In the genomic region with DNA sequence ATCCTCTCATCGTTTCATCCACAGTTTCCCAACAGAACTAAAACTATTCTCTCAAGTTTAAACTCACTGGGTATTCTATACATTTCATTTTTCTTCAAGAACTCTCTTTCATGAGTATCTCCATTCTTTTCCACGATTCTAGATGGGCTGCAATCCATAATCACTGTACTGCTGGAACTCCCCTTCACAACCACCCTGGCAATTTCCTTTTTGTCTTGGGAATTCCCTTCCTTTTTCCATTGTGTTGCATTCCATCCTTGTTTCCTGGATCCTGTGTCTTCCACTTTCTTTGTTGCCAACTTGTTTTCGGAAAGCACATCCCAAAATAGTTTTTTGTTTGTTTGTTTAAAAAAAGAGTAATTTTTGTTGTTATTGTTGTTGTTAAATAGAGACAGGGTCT, we compare ENCODE assay signal across 31 cellular contexts.
"Had no signal": no experiment of that assay in that cellular context is flagged by ENCODE, and none has a peak within 500 bp of the region (broad histone marks: within the 10 kb centered on the region; RNA-seq: fewer than 3 reads in every experiment).

No MANE protein-coding gene starts in this region.

- H3K27me3 Mint-ChIP-seq: progenitor cell of endocrine pancreas; stimulated activated memory B cell treated with anti-CD40 and anti-IgM and Interleukin-4, amounts not matched to agents 10 μg/mL and 1 μg/mL and 100 μg/mL, for 72 hours; stimulated activated naive CD8-positive, alpha-beta T cell treated with anti-CD3 and anti-CD28 coated beads, Interleukin-15, amount 100 ng/mL, for 72 hours; type B pancreatic cell had no signal

- H3K4me3 Mint-ChIP-seq: naive thymus-derived CD4-positive, alpha-beta T cell; natural killer cell; nephron; neural crest cell; stimulated activated memory B cell treated with anti-CD40 and anti-IgM and Interleukin-4, amounts not matched to agents 10 μg/mL and 1 μg/mL and 100 μg/mL, for 72 hours; stimulated activated naive CD8-positive, alpha-beta T cell treated with anti-CD3 and anti-CD28 coated beads, Interleukin-15, amount 100 ng/mL, for 72 hours; type B pancreatic cell had no signal

- H3K36me3 ChIP-seq: neutrophil, pancreas, right lobe of liver, suprapubic skin, tibial artery, upper lobe of right lung, uterus had no signal

- H3K27ac Mint-ChIP-seq: naive thymus-derived CD4-positive, alpha-beta T cell; natural killer cell; nephron; progenitor cell of endocrine pancreas; stimulated activated memory B cell treated with anti-CD40 and anti-IgM and Interleukin-4, amounts not matched to agents 10 μg/mL and 1 μg/mL and 100 μg/mL, for 72 hours; stimulated activated naive CD8-positive, alpha-beta T cell treated with anti-CD3 and anti-CD28 coated beads, Interleukin-15, amount 100 ng/mL, for 72 hours; type B pancreatic cell had no signal

- H3K4me1 Mint-ChIP-seq: naive thymus-derived CD4-positive, alpha-beta T cell; natural killer cell; nephron; neural crest cell; stimulated activated memory B cell treated with anti-CD40 and anti-IgM and Interleukin-4, amounts not matched to agents 10 μg/mL and 1 μg/mL and 100 μg/mL, for 72 hours; stimulated activated naive CD8-positive, alpha-beta T cell treated with anti-CD3 and anti-CD28 coated beads, Interleukin-15, amount 100 ng/mL, for 72 hours had no signal

- H3K4me2 ChIP-seq: smooth muscle cell had no signal

- H3K4me3 ChIP-seq: pancreas, psoas muscle, right lobe of liver, skin epidermis, smooth muscle cell, spleen, suprapubic skin, testis, tibial artery, transverse colon, upper lobe of right lung, uterus had no signal

- H3K4me1 ChIP-seq: pancreas, psoas muscle, right lobe of liver, spleen, suprapubic skin, testis, tibial artery, transverse colon, upper lobe of right lung, uterus had no signal

- H3K9me3 ChIP-seq: pancreas, right lobe of liver, suprapubic skin, testis, upper lobe of right lung had no signal

- H3K9me3 Mint-ChIP-seq: type B pancreatic cell had no signal

- H3K36me3 Mint-ChIP-seq: type B pancreatic cell had no signal

- H3K27me3 ChIP-seq: neutrophil, pancreas, right lobe of liver, spleen, suprapubic skin, testis, tibial artery, transverse colon, upper lobe of right lung, uterus had no signal

- DNase-seq: naive thymus-derived CD4-positive, alpha-beta T cell; natural killer cell; nucleus accumbens; pancreas; psoas muscle; right cardiac atrium; right lobe of liver; spleen; stimulated activated CD4-positive, alpha-beta T cell treated with anti-CD3 and anti-CD28 coated beads, Interleukin-12 subunit alpha, Interleukin-12 subunit beta, amount 100 ng/mL, for 4 hours; stimulated activated CD4-positive, alpha-beta T cell treated with anti-CD3 and anti-CD28 coated beads, Interleukin-1b, Interleukin-23, amount 100 ng/mL, for 48 hours; stimulated activated CD4-positive, alpha-beta T cell treated with anti-CD3 and anti-CD28 coated beads, Interleukin-4, amount 100 ng/mL, for 1 hour; stimulated activated CD4-positive, alpha-beta T cell treated with anti-CD3 and anti-CD28 coated beads, Interleukin-4, amount 100 ng/mL, for 4 hours; stimulated activated CD8-positive, alpha-beta memory T cell treated with anti-CD3 and anti-CD28 coated beads, Interleukin-4, amount 100 ng/mL, for 48 hours; stimulated activated naive CD4-positive, alpha-beta T cell; stimulated activated naive CD8-positive, alpha-beta T cell treated with anti-CD3 and anti-CD28 coated beads, Interleukin-15, amount 100 ng/mL, for 72 hours; stimulated activated naive CD8-positive, alpha-beta T cell treated with anti-CD3 and anti-CD28 coated beads, Interleukin-15, Interleukin-2, amounts not matched to agents 100 U/mL and 50 U/mL, for 24 hours; substantia nigra; testis; tibial artery; transverse colon; upper lobe of right lung; uterus had no signal

- H3K27ac ChIP-seq: neutrophil, pancreas, psoas muscle, right lobe of liver, skin epidermis, spleen, suprapubic skin, testis, tibial artery, transverse colon, upper lobe of right lung, uterus had no signal
